Comparison of ENCODE assay signal across 8 cellular contexts in genomic region chr2:60880988-60881932, GRCh38. TPM values are rescaled to one million over a fixed set of nuclear protein-coding genes. Genes with fewer than 3 reads are reported as not detected.
DNase-seq lines count a peak whose midpoint lies in the region; ATAC-seq and TF ChIP-seq lines count a peak whose summit lies in the region.

Gene REL (plus strand): TSS chr2:60881574. CDS start chr2:60881841, 267 bp downstream.

- TF ChIP-seq CTCF in DND-41 (IDR thresholded peaks at IDR 0.05; ENCODE audit: borderline replicate concordance, extremely low read depth, low read length, poor library complexity, severe bottlenecking) (peak; percentile 45), Peyer's patch (IDR thresholded peaks at IDR 0.05) (peak in 3 of 6 experiments; percentile 18 to 28 (median 25))

- TF ChIP-seq POLR2A in Peyer's patch (IDR thresholded peaks at IDR 0.05): peak; percentile 92

- peak within 1 kb of the TSS; percentile 97 to 100 (median 98) for H3K4me3 Mint-ChIP-seq in naive B cell
- H3K4me3 Mint-ChIP-seq in stimulated activated effector memory CD8-positive, alpha-beta T cell treated with anti-CD3 and anti-CD28 coated beads, Interleukin-12 subunit alpha, Interleukin-12 subunit beta, amount 100 ng/mL, for 72 hours: peak within 1 kb of the TSS; percentile 97

- H3K9me3 ChIP-seq in DND-41 (ENCODE audit: insufficient read depth, low read length, severe bottlenecking) (no peaks in the 10 kb centered on the region), Peyer's patch (no peaks in the 10 kb centered on the region)

- ATAC-seq in DND-41 (ENCODE audit: insufficient read depth, low read depth): peak; percentile 79
- ATAC-seq in GM21717 (IDR thresholded peaks at IDR 0.05; ENCODE audit: unreplicated experiment): peak; percentile 73
- ATAC-seq in naive B cell (ENCODE audit: low read depth in 2 of 2): peak; percentile 74
- ATAC-seq in stimulated activated effector memory CD8-positive, alpha-beta T cell treated with anti-CD3 and anti-CD28 coated beads, Interleukin-12 subunit alpha, Interleukin-12 subunit beta, amount 100 ng/mL, for 72 hours: peak; percentile 94

- peak within 1 kb of the TSS; percentile 77 for H3K4me2 ChIP-seq in DND-41 (ENCODE audit: insufficient read depth, low read length)

- H3K27ac ChIP-seq in DND-41 (ENCODE audit: low read length) (peak within 1 kb of the TSS; percentile 94), Peyer's patch (peak within 1 kb of the TSS; percentile 94 to 99 (median 98))

- no peaks in the 10 kb centered on the region for H3K9me3 Mint-ChIP-seq in naive B cell
- H3K9me3 Mint-ChIP-seq in stimulated activated effector memory CD8-positive, alpha-beta T cell treated with anti-CD3 and anti-CD28 coated beads, Interleukin-12 subunit alpha, Interleukin-12 subunit beta, amount 100 ng/mL, for 72 hours: no peaks in the 10 kb centered on the region

- DNase-seq in DND-41: peak; percentile 86
- DNase-seq in Jurkat, Clone E6-1 (ENCODE audit: low read depth, low spot score): peak; percentile 68
- peak; percentile 89 to 96 (median 96) for DNase-seq in Peyer's patch
- peak; percentile 85 for DNase-seq in activated T-helper 1 cell treated with Interleukin-2 at 50 U/mL for 16 hours (ENCODE audit: low read depth)
- DNase-seq in fibroblast of gingiva (ENCODE audit: low read depth): peak; percentile 89
- DNase-seq in naive B cell: peak; percentile 96
- peak; percentile 88 to 94 for DNase-seq in stimulated activated effector memory CD8-positive, alpha-beta T cell treated with anti-CD3 and anti-CD28 coated beads, Interleukin-12 subunit alpha, Interleukin-12 subunit beta, amount 100 ng/mL, for 72 hours (ENCODE audit: low spot score in 2 of 2)

- H3K9ac ChIP-seq in DND-41 (ENCODE audit: low read depth, low read length): peak within 1 kb of the TSS; percentile 78

- peak within 1 kb of the TSS; percentile 98 to 100 (median 100) for H3K27ac Mint-ChIP-seq in naive B cell
- H3K27ac Mint-ChIP-seq in stimulated activated effector memory CD8-positive, alpha-beta T cell treated with anti-CD3 and anti-CD28 coated beads, Interleukin-12 subunit alpha, Interleukin-12 subunit beta, amount 100 ng/mL, for 72 hours: peak within 1 kb of the TSS; percentile 97

- peaks cover 9 to 14% of the 10 kb centered on the region in 2 donors for H3K36me3 Mint-ChIP-seq in naive B cell
- peaks cover 54% of the 10 kb centered on the region for H3K36me3 Mint-ChIP-seq in stimulated activated effector memory CD8-positive, alpha-beta T cell treated with anti-CD3 and anti-CD28 coated beads, Interleukin-12 subunit alpha, Interleukin-12 subunit beta, amount 100 ng/mL, for 72 hours

- no peaks in the 10 kb centered on the region for H4K20me1 ChIP-seq in DND-41 (ENCODE audit: insufficient read depth, low read length)

- H3K4me3 ChIP-seq in DND-41 (ENCODE audit: low read depth in 1 of 2, low read length in 2 of 2) (peak within 1 kb of the TSS; percentile 53 to 74), Peyer's patch (peak within 1 kb of the TSS; percentile 66 to 92 (median 82))
- peak within 1 kb of the TSS; percentile 78 for H3K4me3 ChIP-seq in Jurkat, Clone E6-1 (ENCODE audit: low read length)

- H3K27me3 Mint-ChIP-seq in naive B cell: no peaks in the 10 kb centered on the region

- H3K27me3 ChIP-seq in DND-41 (ENCODE audit: insufficient read depth, low read length, poor library complexity) (no peaks in the 10 kb centered on the region), Peyer's patch (no peaks in the 10 kb centered on the region)

- H3K4me1 ChIP-seq in DND-41 (ENCODE audit: insufficient read depth, low read length) (peaks cover 34% of the 10 kb centered on the region), Peyer's patch (peaks cover 0 to 4% (median 0%) of the 10 kb centered on the region in 4 donors)

- H3K36me3 ChIP-seq in DND-41 (ENCODE audit: insufficient read depth, low read length): no peaks in the 10 kb centered on the region; the same call in 1 of the 2 replicates
- H3K36me3 ChIP-seq in Peyer's patch: no peaks in the 10 kb centered on the region

- peaks cover 30 to 53% (median 46%) of the 10 kb centered on the region in 3 donors for H3K4me1 Mint-ChIP-seq in naive B cell
- H3K4me1 Mint-ChIP-seq in stimulated activated effector memory CD8-positive, alpha-beta T cell treated with anti-CD3 and anti-CD28 coated beads, Interleukin-12 subunit alpha, Interleukin-12 subunit beta, amount 100 ng/mL, for 72 hours: peaks cover 24% of the 10 kb centered on the region

- peaks cover 48% of the 10 kb centered on the region for H3K79me2 ChIP-seq in DND-41 (ENCODE audit: insufficient read depth, low read length)

- peak within 1 kb of the TSS; percentile 95 for H2AFZ ChIP-seq in DND-41 (ENCODE audit: low read depth, low read length)

RNA-seq across cellular contexts. Expression of gene REL, which starts in this region (rescaled TPM):
- polyA plus RNA-seq in Jurkat, Clone E6-1 (2012; ENCODE audit: insufficient read depth, insufficient read length): 4.5 TPM
- total RNA-seq in Peyer's patch: 10 to 100 TPM; 11.7 to 79.2 (median 16.7) TPM
- 100 to 1,000 TPM in 3 of 6 donors, 10 to 100 TPM in 3; 30.1 to 125 (median 106) TPM for polyA plus RNA-seq in naive B cell (ENCODE audit: low read depth in 6 of 6)

Comparison
In these comparisons a context has a peak if more than half of its experiments do, and no peak if none do; other contexts are left out.
1. Peak in every context shown above with its lines: DNase-seq, ATAC-seq, H3K4me3 ChIP-seq and H3K27ac ChIP-seq.